Comparison of ENCODE assay signal across 1 cellular context in genomic region chr18:49459404-49460171, GRCh38.
TF ChIP-seq lines count a peak whose summit lies in the region.

No MANE protein-coding gene starts in this region.

TF ChIP-seq in HCT116, 20 proteins besides CTCF, POLR2A, EP300 and RAD21 (continued from another document):
- no peak for TF ChIP-seq REST (IDR thresholded peaks at IDR 0.05; ENCODE audit: low read depth)
- TF ChIP-seq ZBTB33 (IDR thresholded peaks at IDR 0.05; ENCODE audit: extremely low read depth, insufficient replicate concordance, low read length) = no peak
- TF ChIP-seq ELF1 (IDR thresholded peaks at IDR 0.05; ENCODE audit: borderline replicate concordance, low read depth) = no peak
TF ChIP-seq in HCT116: peak in this region for 0.
